Comparison of ENCODE assay signal across 15 cellular contexts in the genomic region with DNA sequence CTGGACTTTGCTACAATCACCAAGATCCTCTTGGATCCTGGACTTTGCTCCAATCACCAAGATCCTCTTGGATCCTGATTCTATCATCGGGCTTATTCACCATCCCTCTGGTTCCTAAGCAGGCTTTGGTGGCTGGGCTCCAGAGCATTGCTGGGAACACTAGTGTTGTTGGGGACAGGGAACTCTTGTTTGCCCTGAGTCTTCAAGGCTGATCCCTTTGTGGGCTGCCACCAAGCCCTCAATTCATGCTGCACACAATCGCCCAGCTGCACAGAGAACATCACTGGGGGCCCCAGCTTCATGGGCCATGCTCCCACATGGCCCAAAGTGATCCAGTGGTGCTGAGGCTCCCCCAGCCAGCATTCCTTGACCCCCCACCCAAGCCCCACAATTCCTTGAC.
A peak's percentile ranks its signal among the peaks of the same experiment; 100 is the strongest.
DNase-seq lines count a peak whose midpoint lies in the region; ATAC-seq and TF ChIP-seq lines count a peak whose summit lies in the region.
"Had no signal": no experiment of that assay in that cellular context is flagged by ENCODE, and none has a peak within 500 bp of the region (broad histone marks: within the 10 kb centered on the region; RNA-seq: fewer than 3 reads in every experiment).

No MANE protein-coding gene starts in this region.

- no peaks in the 10 kb centered on the region for H3K27me3 ChIP-seq in body of pancreas

- no peak overlapping the region for H3K4me3 Mint-ChIP-seq in natural killer cell treated with Interleukin-12 subunit alpha and Interleukin-12 subunit beta and Interleukin-15 and Interleukin-18, amount 100 ng/mL, for 72 hours
- no peak overlapping the region for H3K4me3 Mint-ChIP-seq in natural killer cell
- H3K4me3 Mint-ChIP-seq: CD8-positive, alpha-beta memory T cell had no signal

- no peaks in the 10 kb centered on the region for H3K36me3 ChIP-seq in body of pancreas (replicated peaks in 1 of 2; ENCODE audit: insufficient read depth in 1 of 2, low read depth in 2 of 2)
- H3K36me3 ChIP-seq: BLaER1 had no signal

- TF ChIP-seq CTCF in natural killer cell (IDR thresholded peaks at IDR 0.05): no peak
- TF ChIP-seq CTCF in body of pancreas (IDR thresholded peaks at IDR 0.05): no peak

- peaks cover 0 to 3% of the 10 kb centered on the region in 2 donors for H3K4me1 Mint-ChIP-seq in natural killer cell treated with Interleukin-12 subunit alpha and Interleukin-12 subunit beta and Interleukin-15 and Interleukin-18, amount 100 ng/mL, for 72 hours (ENCODE audit: low read depth in 2 of 2)
- peaks cover 0 to 6% of the 10 kb centered on the region in 2 donors for H3K4me1 Mint-ChIP-seq in natural killer cell

- no peak overlapping the region for H3K4me3 ChIP-seq in body of pancreas
- H3K4me3 ChIP-seq: BLaER1 had no signal

- DNase-seq in natural killer cell treated with Interleukin-12 subunit alpha and Interleukin-12 subunit beta and Interleukin-15 and Interleukin-18, amount 100 ng/mL, for 72 hours (ENCODE audit: low spot score): peak; percentile 31
- no peak for DNase-seq in natural killer cell
- DNase-seq in inferior parietal cortex (ENCODE audit: extremely low spot score): peak; percentile 10
- peak; percentile 75 for DNase-seq in pons (ENCODE audit: low spot score)
- DNase-seq in superior temporal gyrus (ENCODE audit: extremely low spot score): peak; percentile 44
- DNase-seq in activated CD4-positive, alpha-beta T cell treated with anti-CD3 and anti-CD28 coated beads for 4 hours: no peak
- DNase-seq in body of pancreas: no peak
- DNase-seq: Caco-2; CD8-positive, alpha-beta memory T cell; DND-41; GDM1 had no signal

- ATAC-seq in natural killer cell treated with Interleukin-12 subunit alpha and Interleukin-12 subunit beta and Interleukin-15 and Interleukin-18, amount 100 ng/mL, for 72 hours: no peak
- ATAC-seq in natural killer cell (no peak), HG03571 (IDR thresholded peaks at IDR 0.05; ENCODE audit: unreplicated experiment) (no peak), body of pancreas (no peak)
- ATAC-seq: HCT116 had no signal

- H3K9me3 Mint-ChIP-seq in natural killer cell treated with Interleukin-12 subunit alpha and Interleukin-12 subunit beta and Interleukin-15 and Interleukin-18, amount 100 ng/mL, for 72 hours: no peaks in the 10 kb centered on the region
- H3K9me3 Mint-ChIP-seq in natural killer cell: no peaks in the 10 kb centered on the region
- H3K9me3 Mint-ChIP-seq: CD8-positive, alpha-beta memory T cell had no signal

- H3K36me3 Mint-ChIP-seq in natural killer cell treated with Interleukin-12 subunit alpha and Interleukin-12 subunit beta and Interleukin-15 and Interleukin-18, amount 100 ng/mL, for 72 hours: no peaks in the 10 kb centered on the region
- no peaks in the 10 kb centered on the region for H3K36me3 Mint-ChIP-seq in natural killer cell
- H3K36me3 Mint-ChIP-seq: CD8-positive, alpha-beta memory T cell had no signal

- no peak overlapping the region for H3K27ac Mint-ChIP-seq in natural killer cell treated with Interleukin-12 subunit alpha and Interleukin-12 subunit beta and Interleukin-15 and Interleukin-18, amount 100 ng/mL, for 72 hours
- H3K27ac Mint-ChIP-seq in natural killer cell: no peak overlapping the region
- H3K27ac Mint-ChIP-seq: CD8-positive, alpha-beta memory T cell had no signal

- peaks cover 16 to 21% of the 10 kb centered on the region in 2 donors for H3K27me3 Mint-ChIP-seq in natural killer cell treated with Interleukin-12 subunit alpha and Interleukin-12 subunit beta and Interleukin-15 and Interleukin-18, amount 100 ng/mL, for 72 hours
- peaks cover 16 to 21% of the 10 kb centered on the region in 2 donors for H3K27me3 Mint-ChIP-seq in natural killer cell (ENCODE audit: low read depth in 2 of 2)

- H3K27ac ChIP-seq in body of pancreas: no peak overlapping the region
- H3K27ac ChIP-seq: 22Rv1, BLaER1 had no signal

- intact Hi-C loops in natural killer cell (cut with micrococcal nuclease): no loop called here
- intact Hi-C loops in body of pancreas (cut with DNase I): no loop called here

- TF ChIP-seq POLR2A in body of pancreas (IDR thresholded peaks at IDR 0.05): no peak

- no peaks in the 10 kb centered on the region for H3K4me1 ChIP-seq in body of pancreas
- H3K4me1 ChIP-seq: Caco-2 had no signal

- H3K9me3 ChIP-seq in body of pancreas: no peaks in the 10 kb centered on the region
- H3K9me3 ChIP-seq: BLaER1, Caco-2 had no signal

- 56 to 63% methylated on average over 2 of the region's 2 CpGs for WGBS in body of pancreas, 2 donors

Comparison
In these comparisons a context has a peak if more than half of its experiments do, and no peak if none do; other contexts are left out.
1. DNase-seq: peak in natural killer cell treated with Interleukin-12 subunit alpha and Interleukin-12 subunit beta and Interleukin-15 and Interleukin-18, amount 100 ng/mL, for 72 hours (single experiment), inferior parietal cortex (single experiment), pons (single experiment) and superior temporal gyrus (single experiment); none in natural killer cell (single experiment), activated CD4-positive, alpha-beta T cell treated with anti-CD3 and anti-CD28 coated beads for 4 hours (0 of 2) and body of pancreas (0 of 4).